14 cellular contexts compared by ENCODE assay signal in genomic region chr9:124376329-124376728, GRCh38.
"Had no signal": no experiment of that assay in that cellular context is flagged by ENCODE, and none has a peak within 500 bp of the region (broad histone marks: within the 10 kb centered on the region; RNA-seq: fewer than 3 reads in every experiment).

No MANE protein-coding gene starts in this region.

- H3K27ac Mint-ChIP-seq: mesothelial cell of epicardium had no signal

- H3K9me3 Mint-ChIP-seq: stimulated activated naive CD8-positive, alpha-beta T cell treated with anti-CD3 and anti-CD28 coated beads, Interleukin-15, amount 100 ng/mL, for 72 hours had no signal

- H3K27ac ChIP-seq: prostate gland, right atrium auricular region, sigmoid colon, suprapubic skin, transverse colon, upper lobe of right lung, uterus had no signal

- H3K4me1 Mint-ChIP-seq: mesothelial cell of epicardium had no signal

- H3K4me3 ChIP-seq: prostate gland, right atrium auricular region, sigmoid colon, suprapubic skin, transverse colon, upper lobe of right lung, uterus had no signal

- H3K4me3 Mint-ChIP-seq: mesothelial cell of epicardium; naive thymus-derived CD8-positive, alpha-beta T cell; stimulated activated naive CD8-positive, alpha-beta T cell treated with anti-CD3 and anti-CD28 coated beads, Interleukin-15, amount 100 ng/mL, for 72 hours had no signal

- H3K4me1 ChIP-seq: prostate gland, uterus had no signal

- H3K9me3 ChIP-seq: prostate gland, right atrium auricular region, sigmoid colon, suprapubic skin, transverse colon, upper lobe of right lung, uterus had no signal

- H3K27me3 ChIP-seq: right atrium auricular region, sigmoid colon, suprapubic skin, transverse colon, upper lobe of right lung, uterus had no signal

- DNase-seq: cortex of kidney; head of caudate nucleus; mesenchymal stem cell; naive thymus-derived CD8-positive, alpha-beta T cell; sigmoid colon; stimulated activated naive CD4-positive, alpha-beta T cell; stimulated activated naive CD8-positive, alpha-beta T cell treated with anti-CD3 and anti-CD28 coated beads, Interleukin-15, amount 100 ng/mL, for 72 hours; transverse colon; upper lobe of right lung; uterus had no signal

- ATAC-seq: naive thymus-derived CD8-positive, alpha-beta T cell; stimulated activated naive CD8-positive, alpha-beta T cell treated with anti-CD3 and anti-CD28 coated beads, Interleukin-15, amount 100 ng/mL, for 72 hours; upper lobe of right lung had no signal

- H3K36me3 ChIP-seq: prostate gland, right atrium auricular region, uterus had no signal

- H3K27me3 Mint-ChIP-seq: naive thymus-derived CD8-positive, alpha-beta T cell; stimulated activated naive CD8-positive, alpha-beta T cell treated with anti-CD3 and anti-CD28 coated beads, Interleukin-15, amount 100 ng/mL, for 72 hours had no signal
